8 cellular contexts compared by ENCODE assay signal in genomic region chr17:38852771-38853291, GRCh38. TPM values are rescaled to one million over a fixed set of nuclear protein-coding genes. Genes with fewer than 3 reads are reported as not detected.
A peak's percentile ranks its signal among the peaks of the same experiment; 100 is the strongest.
DNase-seq lines count a peak whose midpoint lies in the region; ATAC-seq and TF ChIP-seq lines count a peak whose summit lies in the region.

No MANE protein-coding gene starts in this region.

- H3K27ac ChIP-seq in foreskin keratinocyte = peak overlapping the region; percentile 89

- TF ChIP-seq CTCF in foreskin keratinocyte (conservative IDR thresholded peaks at IDR 0.05) (no peak), retinal pigment epithelial cell (conservative IDR thresholded peaks at IDR 0.05; ENCODE audit: low read depth, low read length) (no peak)

- H3K36me3 Mint-ChIP-seq in activated CD4-positive, alpha-beta T cell treated with anti-CD3 and anti-CD28 coated beads, Interleukin-2, amount 10 ng/mL, durations not matched to agents 24 days and 14 days (ENCODE audit: low read depth) = peaks cover 58% of the 10 kb centered on the region
- H3K36me3 Mint-ChIP-seq in activated CD4-positive, alpha-beta memory T cell treated with anti-CD3 and anti-CD28 coated beads, Interleukin-2, amount 10 ng/mL, durations not matched to agents 7 days and 5 days (ENCODE audit: low read depth) = peaks cover 59% of the 10 kb centered on the region

- DNase-seq in activated CD4-positive, alpha-beta T cell treated with anti-CD3 and anti-CD28 coated beads, Interleukin-2, amount 10 ng/mL, durations not matched to agents 24 days and 14 days = peak; percentile 74
- DNase-seq in activated CD4-positive, alpha-beta T cell treated with anti-CD3 and anti-CD28 coated beads for 1 hour = no peak
- no peak for DNase-seq in activated CD4-positive, alpha-beta memory T cell treated with anti-CD3 and anti-CD28 coated beads, Interleukin-2, amount 10 ng/mL, durations not matched to agents 7 days and 5 days
- no peak for DNase-seq in foreskin keratinocyte
- DNase-seq in retinal pigment epithelial cell (ENCODE audit: low read depth) = no peak
- no peak for DNase-seq in T-helper 9 cell
- no peak for DNase-seq in GF-D8 (lab: John Stamatoyannopoulos, UW)

- no peak for ATAC-seq in foreskin keratinocyte
- no peak for ATAC-seq in HG03460 (IDR thresholded peaks at IDR 0.05; ENCODE audit: unreplicated experiment)

- POLR2A ChIA-PET in activated CD4-positive, alpha-beta memory T cell treated with anti-CD3 and anti-CD28 coated beads, Interleukin-2, amount 10 ng/mL, durations not matched to agents 7 days and 5 days (lab: Charles Lee) = interaction anchor here (1.0 to 8.2 kb wide), 14 partner anchors 10 to 347 kb away, joined by 3 to 201 read pairs (median 9); partner anchors contain the start of genes CISD3, CWC25, LASP1 and LASP1NB

- H3K9me3 Mint-ChIP-seq in activated CD4-positive, alpha-beta T cell treated with anti-CD3 and anti-CD28 coated beads, Interleukin-2, amount 10 ng/mL, durations not matched to agents 24 days and 14 days = no peaks in the 10 kb centered on the region
- no peaks in the 10 kb centered on the region for H3K9me3 Mint-ChIP-seq in activated CD4-positive, alpha-beta memory T cell treated with anti-CD3 and anti-CD28 coated beads, Interleukin-2, amount 10 ng/mL, durations not matched to agents 7 days and 5 days

- peak overlapping the region; percentile 91 for H3K4me3 Mint-ChIP-seq in activated CD4-positive, alpha-beta T cell treated with anti-CD3 and anti-CD28 coated beads, Interleukin-2, amount 10 ng/mL, durations not matched to agents 24 days and 14 days
- peak overlapping the region; percentile 95 for H3K4me3 Mint-ChIP-seq in activated CD4-positive, alpha-beta memory T cell treated with anti-CD3 and anti-CD28 coated beads, Interleukin-2, amount 10 ng/mL, durations not matched to agents 7 days and 5 days

- H3K27me3 Mint-ChIP-seq in activated CD4-positive, alpha-beta T cell treated with anti-CD3 and anti-CD28 coated beads, Interleukin-2, amount 10 ng/mL, durations not matched to agents 24 days and 14 days = no peaks in the 10 kb centered on the region
- H3K27me3 Mint-ChIP-seq in activated CD4-positive, alpha-beta memory T cell treated with anti-CD3 and anti-CD28 coated beads, Interleukin-2, amount 10 ng/mL, durations not matched to agents 7 days and 5 days = no peaks in the 10 kb centered on the region

- CTCF ChIA-PET in activated CD4-positive, alpha-beta memory T cell treated with anti-CD3 and anti-CD28 coated beads, Interleukin-2, amount 10 ng/mL, durations not matched to agents 7 days and 5 days (lab: Charles Lee) = interaction anchor here (1.2 to 4.1 kb wide), 4 partner anchors 16 to 382 kb away, joined by 3 to 56 read pairs (median 5); partner anchors contain the start of genes CWC25 and LASP1

- peaks cover 30% of the 10 kb centered on the region for H3K4me1 Mint-ChIP-seq in activated CD4-positive, alpha-beta T cell treated with anti-CD3 and anti-CD28 coated beads, Interleukin-2, amount 10 ng/mL, durations not matched to agents 24 days and 14 days
- H3K4me1 Mint-ChIP-seq in activated CD4-positive, alpha-beta memory T cell treated with anti-CD3 and anti-CD28 coated beads, Interleukin-2, amount 10 ng/mL, durations not matched to agents 7 days and 5 days = peaks cover 49% of the 10 kb centered on the region

- intact Hi-C loops in activated CD4-positive, alpha-beta T cell treated with anti-CD3 and anti-CD28 coated beads, Interleukin-2, amount 10 ng/mL, durations not matched to agents 24 days and 14 days (cut with micrococcal nuclease) = loop anchor here (1.0 to 10.0 kb wide), 7 partner anchors 16 to 549 kb away; partner anchors contain the start of genes CWC25, EPOP, FBXL20 and PSMB3

- H3K27ac Mint-ChIP-seq in activated CD4-positive, alpha-beta T cell treated with anti-CD3 and anti-CD28 coated beads, Interleukin-2, amount 10 ng/mL, durations not matched to agents 24 days and 14 days = peak overlapping the region; percentile 98
- H3K27ac Mint-ChIP-seq in activated CD4-positive, alpha-beta memory T cell treated with anti-CD3 and anti-CD28 coated beads, Interleukin-2, amount 10 ng/mL, durations not matched to agents 7 days and 5 days = peak overlapping the region; percentile 98

- H3K4me1 ChIP-seq in foreskin keratinocyte = peaks cover 6% of the 10 kb centered on the region

- H3K27me3 ChIP-seq in foreskin keratinocyte = no peaks in the 10 kb centered on the region

- peak overlapping the region; percentile 99 for H3K4me3 ChIP-seq in retinal pigment epithelial cell (ENCODE audit: low read length)

RNA-seq across cellular contexts. Expression of gene RPL23, which starts 0.7 kb away (rescaled TPM):
- 1,994 and 2,005 TPM in 2 replicates for total RNA-seq in activated CD4-positive, alpha-beta T cell treated with anti-CD3 and anti-CD28 coated beads, Interleukin-2, amount 10 ng/mL, durations not matched to agents 24 days and 14 days
- total RNA-seq in activated CD4-positive, alpha-beta memory T cell treated with anti-CD3 and anti-CD28 coated beads, Interleukin-2, amount 10 ng/mL, durations not matched to agents 7 days and 5 days = 100 to 1,000 TPM; 933 to 960 TPM
- total RNA-seq in foreskin keratinocyte = 1,973 and 2,061 TPM in 2 replicates
- 3,137 and 3,324 TPM in 2 replicates for polyA plus RNA-seq in foreskin keratinocyte

RNA-seq across cellular contexts. Expression of gene LASP1, which starts 17.0 kb away (rescaled TPM):
- total RNA-seq in activated CD4-positive, alpha-beta T cell treated with anti-CD3 and anti-CD28 coated beads, Interleukin-2, amount 10 ng/mL, durations not matched to agents 24 days and 14 days = 130 and 131 TPM in 2 replicates
- 100 to 1,000 TPM; 193 to 196 TPM for total RNA-seq in activated CD4-positive, alpha-beta memory T cell treated with anti-CD3 and anti-CD28 coated beads, Interleukin-2, amount 10 ng/mL, durations not matched to agents 7 days and 5 days
- 168 and 171 TPM in 2 replicates for total RNA-seq in foreskin keratinocyte
- 117 and 128 TPM in 2 replicates for polyA plus RNA-seq in foreskin keratinocyte

RNA-seq across cellular contexts. Expression of gene CWC25, which starts 27.7 kb away (rescaled TPM):
- total RNA-seq in activated CD4-positive, alpha-beta T cell treated with anti-CD3 and anti-CD28 coated beads, Interleukin-2, amount 10 ng/mL, durations not matched to agents 24 days and 14 days = 32.1 and 32.4 TPM in 2 replicates
- 10 to 100 TPM; 29.0 to 30.1 TPM for total RNA-seq in activated CD4-positive, alpha-beta memory T cell treated with anti-CD3 and anti-CD28 coated beads, Interleukin-2, amount 10 ng/mL, durations not matched to agents 7 days and 5 days
- 13.2 and 13.8 TPM in 2 replicates for total RNA-seq in foreskin keratinocyte
- 9.4 and 11.1 TPM in 2 replicates for polyA plus RNA-seq in foreskin keratinocyte

RNA-seq across cellular contexts. Expression of gene PIP4K2B, which starts 53.5 kb away (rescaled TPM):
- 42.8 and 44.3 TPM in 2 replicates for total RNA-seq in activated CD4-positive, alpha-beta T cell treated with anti-CD3 and anti-CD28 coated beads, Interleukin-2, amount 10 ng/mL, durations not matched to agents 24 days and 14 days
- total RNA-seq in activated CD4-positive, alpha-beta memory T cell treated with anti-CD3 and anti-CD28 coated beads, Interleukin-2, amount 10 ng/mL, durations not matched to agents 7 days and 5 days = 10 to 100 TPM; 42.0 to 45.7 TPM
- 30.4 and 32.6 TPM in 2 replicates for total RNA-seq in foreskin keratinocyte
- polyA plus RNA-seq in foreskin keratinocyte = 12.6 and 13.8 TPM in 2 replicates
